In the genomic region with DNA sequence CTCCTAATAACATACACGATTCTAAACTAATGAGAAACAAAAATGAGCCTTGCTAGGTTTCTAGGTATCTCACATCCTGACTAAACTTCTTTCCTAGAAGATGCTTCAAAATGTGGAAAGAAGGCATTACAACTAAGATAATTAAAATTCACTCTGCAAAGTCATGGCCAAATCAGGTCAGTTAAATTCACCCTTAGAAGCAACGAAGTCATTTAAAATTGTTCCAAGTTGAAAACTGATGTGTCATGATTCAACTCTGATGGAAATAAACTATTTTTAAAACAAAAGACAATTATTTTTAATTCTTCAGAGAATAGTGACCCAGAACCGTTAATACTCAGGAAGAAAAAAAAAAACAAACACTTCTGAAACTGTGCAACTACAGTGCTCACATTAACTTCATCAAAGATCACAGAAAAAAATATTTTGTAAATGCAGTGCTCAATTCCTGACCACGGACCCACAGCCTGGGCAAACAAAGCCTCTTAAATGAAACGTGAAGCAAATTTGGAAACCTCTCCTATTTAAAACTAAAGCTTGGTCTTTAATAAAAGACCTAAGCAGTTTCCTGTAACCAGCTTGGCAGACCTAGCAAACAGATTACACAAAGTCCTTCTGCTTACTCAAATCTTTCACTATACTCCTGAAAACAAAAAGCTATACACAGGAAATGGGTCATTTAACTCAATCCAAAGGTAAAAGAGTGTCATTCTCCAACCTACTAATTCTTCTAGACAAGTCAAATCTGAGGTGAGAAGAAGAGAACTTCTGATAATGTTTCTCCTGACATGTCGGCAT, we compare ENCODE assay signal across 10 cellular contexts. TPM values are rescaled to one million over a fixed set of nuclear protein-coding genes. Genes with fewer than 3 reads are reported as not detected.
DNase-seq lines count a peak whose midpoint lies in the region; ATAC-seq, FAIRE-seq and TF ChIP-seq lines count a peak whose summit lies in the region.
"Had no signal": no experiment of that assay in that cellular context is flagged by ENCODE, and none has a peak within 500 bp of the region (broad histone marks: within the 10 kb centered on the region; RNA-seq: fewer than 3 reads in every experiment).

No MANE protein-coding gene starts in this region.

- intact Hi-C loops in HepG2 (cut with micrococcal nuclease; ENCODE audit: unreplicated experiment): no loop called here

- no peaks in the 10 kb centered on the region for H3K9me3 ChIP-seq in A549
- no peaks in the 10 kb centered on the region for H3K9me3 ChIP-seq in HepG2 (ENCODE audit: low read length)

- TF ChIP-seq CTCF in A549 (IDR thresholded peaks at IDR 0.05): no peak
- no peak for TF ChIP-seq CTCF in brain (conservative IDR thresholded peaks at IDR 0.05)
- no peak for TF ChIP-seq CTCF in HepG2 (CRISPR knock-in tag; IDR thresholded peaks at IDR 0.05)

- H3K27me3 ChIP-seq in HepG2 (ENCODE audit: control insufficient read depth in 1 of 2, insufficient read depth in 2 of 2, low read length in 2 of 2): peaks cover 0 to 17% of the 10 kb centered on the region in 2 experiments; a peak in 2 of 5 replicates

- POLR2A ChIA-PET in A549 (lab: Yijun Ruan, JAX) (no interaction called here), HepG2 (lab: Yijun Ruan, JAX) (no interaction called here)

- no peak overlapping the region for H2AFZ ChIP-seq in HepG2 (ENCODE audit: low read length)

- no peaks in the 10 kb centered on the region for H3K79me2 ChIP-seq in HepG2 (ENCODE audit: insufficient read depth, low read length)

- no TSS peak for BruUV-seq in HepG2 (replicated peaks; lab: Mats Ljungman, UMichigan)

- H3K4me1 ChIP-seq in A549 (peaks cover 30% of the 10 kb centered on the region), HepG2 (ENCODE audit: insufficient read depth, low read length) (no peaks in the 10 kb centered on the region)

- no peak overlapping the region for H3K9ac ChIP-seq in HepG2 (ENCODE audit: insufficient read depth, low read depth, low read length)

- H3K27ac Mint-ChIP-seq in brain: peak overlapping the region; percentile 72 to 99 (median 91)
- H3K27ac Mint-ChIP-seq: natural killer cell had no signal

- no peaks in the 10 kb centered on the region for H3K27me3 Mint-ChIP-seq in brain

- no peak for FAIRE-seq in A549 (lab: Jason Lieb, UNC)
- FAIRE-seq in HepG2 (lab: Jason Lieb, UNC): peak; percentile 42

- peak overlapping the region; percentile 56 to 67 for H3K27ac ChIP-seq in A549
- no peak overlapping the region for H3K27ac ChIP-seq in HepG2 (ENCODE audit: extremely low read length, insufficient read depth, low read length)

- peaks cover 0 to 9% (median 0%) of the 10 kb centered on the region in 5 experiments for H3K9me3 Mint-ChIP-seq in brain
- H3K9me3 Mint-ChIP-seq: activated T-cell treated with anti-CD3 and anti-CD28 coated beads, Interleukin-2, amount 50 U/mL, for 4 hours; natural killer cell had no signal

- TF ChIP-seq RAD21 in A549 (conservative IDR thresholded peaks at IDR 0.05 in 1 of 2, IDR thresholded peaks at IDR 0.05 in 1 of 2): no peak
- TF ChIP-seq RAD21 in HepG2 (CRISPR knock-in tag; IDR thresholded peaks at IDR 0.05): no peak

- TF ChIP-seq POLR2A in A549 (IDR thresholded peaks at IDR 0.05; ENCODE audit: low read length): no peak
- TF ChIP-seq POLR2A in HepG2 (IDR thresholded peaks at IDR 0.05; ENCODE audit: insufficient read depth in 1 of 2, low read depth in 2 of 2, low read length in 2 of 2): no peak

- no peak overlapping the region for H3K4me3 ChIP-seq in A549
- H3K4me3 ChIP-seq in HepG2 (replicated peaks in 1 of 3; ENCODE audit: insufficient read depth in 1 of 3, low read depth in 2 of 3, low read length in 3 of 3): no peak overlapping the region

- ATAC-seq in A549 (peak in 1 of 2 experiments; percentile 46; a peak in 2 of 6 replicates), HepG2 (no peak), HG03378 (IDR thresholded peaks at IDR 0.05; ENCODE audit: unreplicated experiment) (no peak), GM18867 (IDR thresholded peaks at IDR 0.05; ENCODE audit: unreplicated experiment) (no peak), GM21367 (IDR thresholded peaks at IDR 0.05; ENCODE audit: unreplicated experiment) (no peak)
- ATAC-seq: activated T-cell treated with anti-CD3 and anti-CD28 coated beads, Interleukin-2, amount 50 U/mL, for 4 hours; natural killer cell had no signal

- peak overlapping the region; percentile 75 for H3K4me2 ChIP-seq in A549
- no peak overlapping the region for H3K4me2 ChIP-seq in HepG2 (ENCODE audit: low read depth, low read length)

- peak overlapping the region; percentile 57 to 84 (median 64) for H3K4me3 Mint-ChIP-seq in brain
- H3K4me3 Mint-ChIP-seq: activated T-cell treated with anti-CD3 and anti-CD28 coated beads, Interleukin-2, amount 50 U/mL, for 4 hours; natural killer cell had no signal

- CTCF ChIA-PET in A549 (lab: Yijun Ruan, JAX) (interaction anchor here (1.0 kb wide), 1 partner anchor 195 kb away, joined by 3 read pairs; no protein-coding TSS in a partner anchor), HepG2 (lab: Yijun Ruan, JAX; ENCODE audit: low intra/inter-chr PET ratio, low total read pairs) (no interaction called here)

- in situ Hi-C loops in HepG2 (cut with HindIII; ENCODE audit: extremely low pct_ligation_motif_present, low pct_unique_long_range_greater_than_20kb): no loop called here

- no peaks in the 10 kb centered on the region for H3K36me3 ChIP-seq in HepG2 (replicated peaks in 1 of 2; ENCODE audit: control insufficient read depth in 1 of 2, insufficient read depth in 2 of 2, low read length in 2 of 2)

- H3K4me1 Mint-ChIP-seq in brain: peaks cover 69% of the 10 kb centered on the region
- H3K4me1 Mint-ChIP-seq: natural killer cell had no signal

- TF ChIP-seq EP300 in A549 (IDR thresholded peaks at IDR 0.05) (no peak), HepG2 (IDR thresholded peaks at IDR 0.05; ENCODE audit: low read depth in 2 of 2, low read length in 2 of 2) (no peak), HepG2 (CRISPR knock-in tag; IDR thresholded peaks at IDR 0.05; ENCODE audit: borderline replicate concordance) (no peak)

- H3K36me3 Mint-ChIP-seq in brain: peaks cover 10% of the 10 kb centered on the region
- H3K36me3 Mint-ChIP-seq: natural killer cell had no signal

- WGBS in A549 (ENCODE audit: missing lambda C conversion rate): 33% methylated on average over 6 of the region's 6 CpGs
- 9% methylated on average over 6 of the region's 6 CpGs for WGBS in HepG2 (ENCODE audit: low lambda C conversion rate)

- no peak for DNase-seq in A549 (ENCODE audit: low read depth in 1 of 2, low spot score in 1 of 2)
- DNase-seq in HT1080 (ENCODE audit: low read depth): peak; percentile 8
- DNase-seq in HepG2 (ENCODE audit: low spot score): no peak
- no peak for DNase-seq in RPMI8226
- DNase-seq: activated T-cell treated with anti-CD3 and anti-CD28 coated beads, Interleukin-2, amount 50 U/mL, for 4 hours; natural killer cell had no signal

- no peaks in the 10 kb centered on the region for H4K20me1 ChIP-seq in HepG2 (ENCODE audit: insufficient read depth, low read length)

TF ChIP-seq in A549, 52 proteins besides CTCF, POLR2A, EP300 and RAD21:
- TF ChIP-seq HDAC2 (IDR thresholded peaks at IDR 0.05) (no peak), MAFK (IDR thresholded peaks at IDR 0.05; ENCODE audit: partially characterized antibody) (peak; percentile 61), TP53 (CRISPR knock-in tag; IDR thresholded peaks at IDR 0.05) (no peak), ZFP36 (IDR thresholded peaks at IDR 0.05; ENCODE audit: borderline replicate concordance, partially characterized antibody) (no peak)

TF ChIP-seq in HepG2, 621 proteins besides CTCF, POLR2A, EP300 and RAD21 (continues in another document):
- TF ChIP-seq PITX1 (CRISPR knock-in tag; IDR thresholded peaks at IDR 0.05) (no peak), ZFP90 (CRISPR knock-in tag; IDR thresholded peaks at IDR 0.05; ENCODE audit: borderline replicate concordance) (no peak), RFX3 (CRISPR knock-in tag; IDR thresholded peaks at IDR 0.05) (no peak), KLF13 (CRISPR knock-in tag; IDR thresholded peaks at IDR 0.05) (no peak), DNMT3B (CRISPR knock-in tag; conservative IDR thresholded peaks at IDR 0.05) (no peak), TCF12 (IDR thresholded peaks at IDR 0.05) (no peak), TCF12 (CRISPR knock-in tag; IDR thresholded peaks at IDR 0.05) (no peak), RXRB (CRISPR knock-in tag; IDR thresholded peaks at IDR 0.05; ENCODE audit: borderline replicate concordance) (no peak)

RNA-seq across cellular contexts. Expression of gene CHN1, which starts 39.0 kb away (rescaled TPM):
- polyA plus RNA-seq in A549 (2011; rRNA removed) (46.6 and 49.4 TPM in 2 replicates), A549 (2017; fragmentation: RNase III; extraction: RNeasy Plus Mini Kit Qiagen cat#74134 plus additional on column Dnase treatment) (19.3 to 21.3 TPM (median 20.9 TPM) in 3 replicates), brain (ENCODE audit: insufficient read depth, low read depth, low replicate concordance) (195 TPM), HepG2 (2011; rRNA removed) (2.5 and 3.5 TPM in 2 replicates)
- polyA plus RNA-seq in A549 (2012; cell fraction: cytosol; rRNA removed): 17.0 and 19.1 TPM in 2 replicates
- 7.8 and 10.7 TPM in 2 replicates for polyA plus RNA-seq in A549 (2012; cell fraction: nucleus; rRNA removed)
- polyA minus RNA-seq in A549 (2011; rRNA and poly(A)+ RNA removed): 16.3 and 22.0 TPM in 2 replicates
- 9.6 and 10.2 TPM in 2 replicates for total RNA-seq in HT1080 (2014; rRNA removed; shearing (Covaris generic))
- polyA plus RNA-seq in HT1080 (2015; cell fraction: cytosol; rRNA removed): 8.8 and 9.9 TPM in 2 replicates
- 4.8 and 5.7 TPM in 2 replicates for polyA plus RNA-seq in HT1080 (2015; cell fraction: nucleus; rRNA removed)
- total RNA-seq in HepG2 (2016; rRNA removed; fragmentation: Illumina TruSeq; extraction: Trizol): 2.5 and 2.8 TPM in 2 replicates
- 2.8 and 3.9 TPM in 2 replicates for total RNA-seq in HepG2 (2016; cell fraction: cytosol; rRNA removed; fragmentation: Illumina TruSeq; extraction: Trizol; ENCODE audit: low read depth)
- total RNA-seq in HepG2 (2016; cell fraction: insoluble cytoplasmic fraction; rRNA removed; fragmentation: Illumina TruSeq; extraction: Trizol): 3.0 and 3.3 TPM in 2 replicates
- total RNA-seq in HepG2 (2016; cell fraction: membrane; rRNA removed; fragmentation: Illumina TruSeq; extraction: Trizol): 3.8 and 5.4 TPM in 2 replicates
- 3.1 and 6.8 TPM in 2 replicates for total RNA-seq in HepG2 (2016; cell fraction: nucleus; rRNA removed; fragmentation: Illumina TruSeq; extraction: Trizol)
- polyA plus RNA-seq in HepG2 (2011; cell fraction: cytosol; rRNA removed): 1.3 and 3.1 TPM in 2 replicates
- polyA plus RNA-seq in HepG2 (2011; cell fraction: nucleus; rRNA removed): 1.7 and 2.6 TPM in 2 replicates
- 1.1 and 2.4 TPM in 2 replicates for polyA plus RNA-seq in HepG2 (2012)
- polyA plus RNA-seq in HepG2 (2016; cell fraction: cytosol; fragmentation: Illumina TruSeq; extraction: Trizol; ENCODE audit: low read depth): 2.0 and 2.7 TPM in 2 replicates
- polyA plus RNA-seq in HepG2 (2016; cell fraction: insoluble cytoplasmic fraction; fragmentation: Illumina TruSeq; extraction: Trizol; ENCODE audit: low read depth): 3.5 and 5.4 TPM in 2 replicates
- 4.4 and 4.9 TPM in 2 replicates for polyA plus RNA-seq in HepG2 (2016; cell fraction: membrane; fragmentation: Illumina TruSeq; extraction: Trizol; ENCODE audit: low read depth)
- 3.1 and 4.3 TPM in 2 replicates for polyA plus RNA-seq in HepG2 (2016; cell fraction: nucleus; fragmentation: Illumina TruSeq; extraction: Trizol; ENCODE audit: insufficient read depth, low read depth)
- 1.2 and 14.3 TPM in 2 replicates for polyA minus RNA-seq in HepG2 (2011; rRNA and poly(A)+ RNA removed; ENCODE audit: low replicate concordance)
- polyA minus RNA-seq in HepG2 (2011; cell fraction: cytosol; rRNA and poly(A)+ RNA removed): 1.5 and 2.1 TPM in 2 replicates
- polyA minus RNA-seq in HepG2 (2011; cell fraction: nucleus; rRNA and poly(A)+ RNA removed): 5.8 and 9.4 TPM in 2 replicates

Comparison
In these comparisons a context has a peak if more than half of its experiments do, and no peak if none do; other contexts are left out.
1. Of the 38 proteins assayed by ChIP-seq in both HepG2 and A549: peak only in HepG2: none; only in A549: MAFK; in both: none; in neither: 37.